8 cellular contexts compared by ENCODE assay signal in the genomic region with DNA sequence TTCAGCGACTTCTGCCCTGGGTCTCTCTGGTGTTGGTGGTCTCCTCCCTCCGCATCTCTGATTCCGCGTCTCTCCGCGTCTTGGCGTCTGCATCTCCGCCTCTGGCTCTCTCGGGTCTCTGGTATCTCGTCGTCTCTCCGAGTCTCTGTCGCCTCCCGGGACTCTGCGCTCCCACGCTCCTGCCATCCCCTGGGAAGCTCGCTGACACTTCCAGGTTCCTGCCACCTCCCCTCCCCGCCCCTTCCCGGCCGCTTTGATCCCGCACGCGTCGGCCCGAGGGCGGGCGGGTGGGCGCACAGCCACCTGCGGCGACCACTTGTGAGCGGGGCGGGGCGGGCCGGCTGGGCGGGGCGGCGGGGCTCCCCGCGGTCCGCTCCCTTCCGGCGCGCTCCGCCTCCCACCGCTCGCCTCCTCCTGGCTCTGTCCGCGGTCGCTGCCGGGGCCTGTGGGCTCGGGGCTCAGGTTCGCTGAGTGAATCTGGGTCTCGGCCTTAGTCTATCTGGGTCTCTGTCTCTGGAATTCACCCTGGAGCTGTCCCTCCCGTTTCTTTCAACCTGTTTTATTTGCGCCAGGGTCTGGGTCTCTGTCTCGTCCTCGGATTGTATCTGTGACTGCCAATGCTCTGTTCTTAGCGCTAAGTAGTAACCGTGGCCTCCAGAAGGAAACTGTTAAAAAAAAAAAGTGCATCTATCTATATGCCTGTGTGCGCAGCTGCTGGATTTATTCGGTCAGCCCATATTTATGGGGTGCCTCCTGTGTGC. TPM values are rescaled to one million over a fixed set of nuclear protein-coding genes. Genes with fewer than 3 reads are reported as not detected.
DNase-seq lines count a peak whose midpoint lies in the region; ATAC-seq and TF ChIP-seq lines count a peak whose summit lies in the region.

No MANE protein-coding gene starts in this region.

- H3K9me3 Mint-ChIP-seq in chondrocyte (ENCODE audit: low read depth) = no peaks in the 10 kb centered on the region
- H3K9me3 Mint-ChIP-seq in stimulated activated effector memory CD8-positive, alpha-beta T cell treated with anti-CD3 and anti-CD28 coated beads, Interleukin-12 subunit alpha, Interleukin-12 subunit beta, amount 100 ng/mL, for 72 hours = no peaks in the 10 kb centered on the region

- H3K4me1 ChIP-seq in ES-I3 (ENCODE audit: insufficient read depth, low read length) (no peaks in the 10 kb centered on the region), HUES6 (ENCODE audit: control insufficient read depth, insufficient read depth, low read length) (peaks cover 13% of the 10 kb centered on the region)

- DNase-seq in chondrocyte (ENCODE audit: low spot score) = peak; percentile 69
- DNase-seq in kidney tubule cell (ENCODE audit: low spot score) = peak; percentile 50
- DNase-seq in stimulated activated effector memory CD8-positive, alpha-beta T cell treated with anti-CD3 and anti-CD28 coated beads, Interleukin-12 subunit alpha, Interleukin-12 subunit beta, amount 100 ng/mL, for 72 hours (ENCODE audit: low spot score in 2 of 2) = peak; percentile 45 to 78
- DNase-seq in globus pallidus (ENCODE audit: low spot score) = no peak

- peak overlapping the region; percentile 96 for H3K27ac Mint-ChIP-seq in chondrocyte (ENCODE audit: unreplicated experiment)
- H3K27ac Mint-ChIP-seq in stimulated activated effector memory CD8-positive, alpha-beta T cell treated with anti-CD3 and anti-CD28 coated beads, Interleukin-12 subunit alpha, Interleukin-12 subunit beta, amount 100 ng/mL, for 72 hours = peak overlapping the region; percentile 100

- TF ChIP-seq CTCF in chondrocyte (IDR thresholded peaks at IDR 0.05) = no peak

- peaks cover 2% of the 10 kb centered on the region for H3K27me3 Mint-ChIP-seq in chondrocyte (ENCODE audit: low read depth)

- H3K27ac ChIP-seq in HUES6 (ENCODE audit: low read depth, low read length) = no peak overlapping the region

- peak overlapping the region; percentile 92 for H3K4me3 Mint-ChIP-seq in chondrocyte (ENCODE audit: unreplicated experiment)
- H3K4me3 Mint-ChIP-seq in stimulated activated effector memory CD8-positive, alpha-beta T cell treated with anti-CD3 and anti-CD28 coated beads, Interleukin-12 subunit alpha, Interleukin-12 subunit beta, amount 100 ng/mL, for 72 hours = peak overlapping the region; percentile 82

- H3K27me3 ChIP-seq in HUES6 (ENCODE audit: control insufficient read depth, insufficient read depth, low read length) = peaks cover 84% of the 10 kb centered on the region

- no peaks in the 10 kb centered on the region for H3K9me3 ChIP-seq in ES-I3 (ENCODE audit: control insufficient read depth, insufficient read depth, low read length)
- H3K9me3 ChIP-seq in HUES6 (ENCODE audit: control insufficient read depth, insufficient read depth, low read depth, low read length) = no peaks in the 10 kb centered on the region

- H3K36me3 ChIP-seq in ES-I3 (ENCODE audit: insufficient read depth, low read length) (no peaks in the 10 kb centered on the region), HUES6 (ENCODE audit: control insufficient read depth, insufficient read depth, low read length) (no peaks in the 10 kb centered on the region)

- peak overlapping the region; percentile 78 for H3K4me3 ChIP-seq in HUES6 (ENCODE audit: low read depth, low read length)

- H3K9ac ChIP-seq in ES-I3 (ENCODE audit: low read depth, low read length) (peak overlapping the region; percentile 65; the same call in 1 of the 2 replicates), HUES6 (ENCODE audit: low read length) (peak overlapping the region; percentile 36)

- ATAC-seq in SK-N-SH treated with all-trans-retinoic acid at 6 μM for 48 hours (peak; percentile 44), GM19351 (IDR thresholded peaks at IDR 0.05; ENCODE audit: unreplicated experiment) (no peak)
- ATAC-seq in stimulated activated effector memory CD8-positive, alpha-beta T cell treated with anti-CD3 and anti-CD28 coated beads, Interleukin-12 subunit alpha, Interleukin-12 subunit beta, amount 100 ng/mL, for 72 hours = peak; percentile 63

- H3K36me3 Mint-ChIP-seq in chondrocyte (ENCODE audit: low read depth) = no peaks in the 10 kb centered on the region
- peaks cover 37% of the 10 kb centered on the region for H3K36me3 Mint-ChIP-seq in stimulated activated effector memory CD8-positive, alpha-beta T cell treated with anti-CD3 and anti-CD28 coated beads, Interleukin-12 subunit alpha, Interleukin-12 subunit beta, amount 100 ng/mL, for 72 hours

- H3K4me1 Mint-ChIP-seq in chondrocyte (ENCODE audit: low read depth) = peaks cover 46% of the 10 kb centered on the region
- H3K4me1 Mint-ChIP-seq in stimulated activated effector memory CD8-positive, alpha-beta T cell treated with anti-CD3 and anti-CD28 coated beads, Interleukin-12 subunit alpha, Interleukin-12 subunit beta, amount 100 ng/mL, for 72 hours = peaks cover 53% of the 10 kb centered on the region

TF ChIP-seq in SK-N-SH treated with all-trans-retinoic acid at 6 μM for 48 hours, 23 proteins besides CTCF, POLR2A, EP300 and RAD21 (continues in another document):
- TF ChIP-seq ZFP30 (CRISPR knock-in tag; IDR thresholded peaks at IDR 0.05) (no peak), TOX (CRISPR knock-in tag; IDR thresholded peaks at IDR 0.05; ENCODE audit: borderline replicate concordance) (no peak), RARB (CRISPR knock-in tag; IDR thresholded peaks at IDR 0.05) (no peak), ZC3H10 (CRISPR knock-in tag; IDR thresholded peaks at IDR 0.05) (no peak), ZFP3 (CRISPR knock-in tag; IDR thresholded peaks at IDR 0.05) (no peak), SNAI2 (CRISPR knock-in tag; IDR thresholded peaks at IDR 0.05) (no peak), OSR1 (CRISPR knock-in tag; IDR thresholded peaks at IDR 0.05) (no peak), ESRRG (CRISPR knock-in tag; IDR thresholded peaks at IDR 0.05) (no peak), ZNF565 (CRISPR knock-in tag; conservative IDR thresholded peaks at IDR 0.05; ENCODE audit: low read depth) (no peak), ZNF8 (CRISPR knock-in tag; IDR thresholded peaks at IDR 0.05) (no peak), PPARA (CRISPR knock-in tag; IDR thresholded peaks at IDR 0.05; ENCODE audit: borderline replicate concordance) (no peak), CSDC2 (CRISPR knock-in tag; IDR thresholded peaks at IDR 0.05) (no peak), TCF4 (CRISPR knock-in tag; IDR thresholded peaks at IDR 0.05; ENCODE audit: borderline replicate concordance) (no peak)
- TF ChIP-seq, protein P1, sequence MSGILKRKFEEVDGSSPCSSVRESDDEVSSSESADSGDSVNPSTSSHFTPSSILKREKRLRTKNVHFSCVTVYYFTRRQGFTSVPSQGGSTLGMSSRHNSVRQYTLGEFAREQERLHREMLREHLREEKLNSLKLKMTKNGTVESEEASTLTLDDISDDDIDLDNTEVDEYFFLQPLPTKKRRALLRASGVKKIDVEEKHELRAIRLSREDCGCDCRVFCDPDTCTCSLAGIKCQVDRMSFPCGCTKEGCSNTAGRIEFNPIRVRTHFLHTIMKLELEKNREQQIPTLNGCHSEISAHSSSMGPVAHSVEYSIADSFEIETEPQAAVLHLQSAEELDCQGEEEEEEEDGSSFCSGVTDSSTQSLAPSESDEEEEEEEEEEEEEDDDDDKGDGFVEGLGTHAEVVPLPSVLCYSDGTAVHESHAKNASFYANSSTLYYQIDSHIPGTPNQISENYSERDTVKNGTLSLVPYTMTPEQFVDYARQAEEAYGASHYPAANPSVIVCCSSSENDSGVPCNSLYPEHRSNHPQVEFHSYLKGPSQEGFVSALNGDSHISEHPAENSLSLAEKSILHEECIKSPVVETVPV (CRISPR knock-in tag; IDR thresholded peaks at IDR 0.05) = no peak
- TF ChIP-seq, protein P2, sequence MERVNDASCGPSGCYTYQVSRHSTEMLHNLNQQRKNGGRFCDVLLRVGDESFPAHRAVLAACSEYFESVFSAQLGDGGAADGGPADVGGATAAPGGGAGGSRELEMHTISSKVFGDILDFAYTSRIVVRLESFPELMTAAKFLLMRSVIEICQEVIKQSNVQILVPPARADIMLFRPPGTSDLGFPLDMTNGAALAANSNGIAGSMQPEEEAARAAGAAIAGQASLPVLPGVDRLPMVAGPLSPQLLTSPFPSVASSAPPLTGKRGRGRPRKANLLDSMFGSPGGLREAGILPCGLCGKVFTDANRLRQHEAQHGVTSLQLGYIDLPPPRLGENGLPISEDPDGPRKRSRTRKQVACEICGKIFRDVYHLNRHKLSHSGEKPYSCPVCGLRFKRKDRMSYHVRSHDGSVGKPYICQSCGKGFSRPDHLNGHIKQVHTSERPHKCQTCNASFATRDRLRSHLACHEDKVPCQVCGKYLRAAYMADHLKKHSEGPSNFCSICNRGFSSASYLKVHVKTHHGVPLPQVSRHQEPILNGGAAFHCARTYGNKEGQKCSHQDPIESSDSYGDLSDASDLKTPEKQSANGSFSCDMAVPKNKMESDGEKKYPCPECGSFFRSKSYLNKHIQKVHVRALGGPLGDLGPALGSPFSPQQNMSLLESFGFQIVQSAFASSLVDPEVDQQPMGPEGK (CRISPR knock-in tag; IDR thresholded peaks at IDR 0.05; ENCODE audit: borderline replicate concordance) = no peak
- TF ChIP-seq, protein P3, sequence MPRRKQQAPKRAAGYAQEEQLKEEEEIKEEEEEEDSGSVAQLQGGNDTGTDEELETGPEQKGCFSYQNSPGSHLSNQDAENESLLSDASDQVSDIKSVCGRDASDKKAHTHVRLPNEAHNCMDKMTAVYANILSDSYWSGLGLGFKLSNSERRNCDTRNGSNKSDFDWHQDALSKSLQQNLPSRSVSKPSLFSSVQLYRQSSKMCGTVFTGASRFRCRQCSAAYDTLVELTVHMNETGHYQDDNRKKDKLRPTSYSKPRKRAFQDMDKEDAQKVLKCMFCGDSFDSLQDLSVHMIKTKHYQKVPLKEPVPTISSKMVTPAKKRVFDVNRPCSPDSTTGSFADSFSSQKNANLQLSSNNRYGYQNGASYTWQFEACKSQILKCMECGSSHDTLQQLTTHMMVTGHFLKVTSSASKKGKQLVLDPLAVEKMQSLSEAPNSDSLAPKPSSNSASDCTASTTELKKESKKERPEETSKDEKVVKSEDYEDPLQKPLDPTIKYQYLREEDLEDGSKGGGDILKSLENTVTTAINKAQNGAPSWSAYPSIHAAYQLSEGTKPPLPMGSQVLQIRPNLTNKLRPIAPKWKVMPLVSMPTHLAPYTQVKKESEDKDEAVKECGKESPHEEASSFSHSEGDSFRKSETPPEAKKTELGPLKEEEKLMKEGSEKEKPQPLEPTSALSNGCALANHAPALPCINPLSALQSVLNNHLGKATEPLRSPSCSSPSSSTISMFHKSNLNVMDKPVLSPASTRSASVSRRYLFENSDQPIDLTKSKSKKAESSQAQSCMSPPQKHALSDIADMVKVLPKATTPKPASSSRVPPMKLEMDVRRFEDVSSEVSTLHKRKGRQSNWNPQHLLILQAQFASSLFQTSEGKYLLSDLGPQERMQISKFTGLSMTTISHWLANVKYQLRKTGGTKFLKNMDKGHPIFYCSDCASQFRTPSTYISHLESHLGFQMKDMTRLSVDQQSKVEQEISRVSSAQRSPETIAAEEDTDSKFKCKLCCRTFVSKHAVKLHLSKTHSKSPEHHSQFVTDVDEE (CRISPR knock-in tag; IDR thresholded peaks at IDR 0.05) = no peak

RNA-seq across cellular contexts. Expression of a gene that starts 2.6 kb away (rescaled TPM):
- total RNA-seq in chondrocyte = 0.51 to 1.5 TPM (median 0.70 TPM) in 3 replicates

RNA-seq across cellular contexts. Expression of a gene that starts 8.2 kb away (rescaled TPM):
- 0.12 to 0.13 TPM (median 0.12 TPM) in 3 replicates for total RNA-seq in chondrocyte

RNA-seq across cellular contexts. Expression of a gene that starts 25.7 kb away (rescaled TPM):
- total RNA-seq in chondrocyte = 68.0 to 87.6 TPM (median 75.9 TPM) in 3 replicates

RNA-seq across cellular contexts. Expression of a gene that starts 36.3 kb away (rescaled TPM):
- 45.4 to 58.1 TPM (median 46.7 TPM) in 3 replicates for total RNA-seq in chondrocyte

RNA-seq across cellular contexts. Expression of a gene that starts 39.0 kb away (rescaled TPM):
- 0.17 TPM in 1 of 3 replicates, not detected in the others for total RNA-seq in chondrocyte
